Comparison of ENCODE assay signal across 8 cellular contexts in genomic region chr15:78618490-78618934, GRCh38.
A peak's percentile ranks its signal among the peaks of the same experiment; 100 is the strongest.
DNase-seq lines count a peak whose midpoint lies in the region; ATAC-seq and TF ChIP-seq lines count a peak whose summit lies in the region.

No MANE protein-coding gene starts in this region.

- H3K79me2 ChIP-seq in parathyroid adenoma = no peaks in the 10 kb centered on the region

- H2AFZ ChIP-seq in parathyroid adenoma = no peak overlapping the region

- DNase-seq in GDM1 (lab: John Stamatoyannopoulos, UW) (peak; percentile 50), NCI-H1092 treated with DMSO at 0.1 percent for 48 hours (lab: John Stamatoyannopoulos, UW) (peak; percentile 69), head of caudate nucleus (peak; percentile 69 to 98 (median 90)), tibial artery (peak; percentile 88 to 90)
- DNase-seq in activated naive CD4-positive, alpha-beta T cell treated with anti-CD3 and anti-CD28 coated beads, Interleukin-2, amount 50 U/mL, for 16 hours = peak; percentile 77

- no peak overlapping the region for H3K4me2 ChIP-seq in parathyroid adenoma (ENCODE audit: low read length)

- H3K27ac ChIP-seq in parathyroid adenoma (no peak overlapping the region), tibial artery (no peak overlapping the region)

- intact Hi-C loops in head of caudate nucleus (cut with DNase I) (loop anchor here (5.0 kb wide), 1 partner anchor 89 kb away; no protein-coding TSS in a partner anchor), tibial artery (cut with DNase I; ENCODE audit: low total_unique reads) (loop anchor here (5.0 kb wide), 2 partner anchors 134 to 564 kb away; no protein-coding TSS in a partner anchor)

- H3K9ac ChIP-seq in parathyroid adenoma = no peak overlapping the region

- ATAC-seq in SK-N-SH treated with all-trans-retinoic acid at 6 μM for 48 hours (peak; percentile 85), GM18867 (IDR thresholded peaks at IDR 0.05; ENCODE audit: unreplicated experiment) (no peak)

- TF ChIP-seq CTCF in parathyroid adenoma (IDR thresholded peaks at IDR 0.05) = peak; percentile 78
- TF ChIP-seq CTCF in tibial artery (IDR thresholded peaks at IDR 0.05) = peak; percentile 87 to 88

- no peaks in the 10 kb centered on the region for H3K36me3 ChIP-seq in parathyroid adenoma (ENCODE audit: control insufficient read depth, insufficient read depth, low read length)
- no peaks in the 10 kb centered on the region for H3K36me3 ChIP-seq in tibial artery

- H3K4me1 ChIP-seq in parathyroid adenoma (no peaks in the 10 kb centered on the region), tibial artery (peaks cover 0 to 24% (median 18%) of the 10 kb centered on the region in 4 donors)

- H3K9me3 ChIP-seq in parathyroid adenoma (ENCODE audit: control insufficient read depth, low read length) (no peaks in the 10 kb centered on the region), tibial artery (no peaks in the 10 kb centered on the region)

- H3K4me3 ChIP-seq in parathyroid adenoma (ENCODE audit: low read depth, low read length) = no peak overlapping the region
- no peak overlapping the region for H3K4me3 ChIP-seq in tibial artery

- peaks cover 6% of the 10 kb centered on the region for H3K27me3 ChIP-seq in parathyroid adenoma (ENCODE audit: control insufficient read depth, insufficient read depth, low read length)
- H3K27me3 ChIP-seq in tibial artery = peaks cover 0 to 50% of the 10 kb centered on the region in 2 donors

TF ChIP-seq in SK-N-SH treated with all-trans-retinoic acid at 6 μM for 48 hours, 23 proteins besides CTCF, POLR2A, EP300 and RAD21:
- TF ChIP-seq ISL1 (CRISPR knock-in tag; IDR thresholded peaks at IDR 0.05) (peak; percentile 87), GLIS3 (CRISPR knock-in tag; IDR thresholded peaks at IDR 0.05) (0 out of 2 replicates have a peak, but pooled peaks have one; percentile 46), SNAI2 (CRISPR knock-in tag; IDR thresholded peaks at IDR 0.05) (peak; percentile 24; the same call in 1 of the 2 replicates), ZC3H10 (CRISPR knock-in tag; IDR thresholded peaks at IDR 0.05) (no peak), ZNF565 (CRISPR knock-in tag; conservative IDR thresholded peaks at IDR 0.05; ENCODE audit: low read depth) (no peak), RARB (CRISPR knock-in tag; IDR thresholded peaks at IDR 0.05) (no peak), CSDC2 (CRISPR knock-in tag; IDR thresholded peaks at IDR 0.05) (no peak), TOX (CRISPR knock-in tag; IDR thresholded peaks at IDR 0.05; ENCODE audit: borderline replicate concordance) (no peak), OSR1 (CRISPR knock-in tag; IDR thresholded peaks at IDR 0.05) (no peak), ZFP3 (CRISPR knock-in tag; IDR thresholded peaks at IDR 0.05) (0 out of 2 replicates have a peak, but pooled peaks have one; percentile 69), ARNTL (CRISPR knock-in tag; IDR thresholded peaks at IDR 0.05; ENCODE audit: borderline replicate concordance, low read depth) (no peak), ZNF70 (CRISPR knock-in tag; IDR thresholded peaks at IDR 0.05) (no peak), BACH2 (CRISPR knock-in tag; IDR thresholded peaks at IDR 0.05; ENCODE audit: borderline replicate concordance) (no peak), ZNF8 (CRISPR knock-in tag; IDR thresholded peaks at IDR 0.05) (no peak), PPARA (CRISPR knock-in tag; IDR thresholded peaks at IDR 0.05; ENCODE audit: borderline replicate concordance) (no peak), TCF4 (CRISPR knock-in tag; IDR thresholded peaks at IDR 0.05; ENCODE audit: borderline replicate concordance) (peak; percentile 98), ESRRG (CRISPR knock-in tag; IDR thresholded peaks at IDR 0.05) (no peak), ZFP30 (CRISPR knock-in tag; IDR thresholded peaks at IDR 0.05) (no peak)
- TF ChIP-seq, protein P1, sequence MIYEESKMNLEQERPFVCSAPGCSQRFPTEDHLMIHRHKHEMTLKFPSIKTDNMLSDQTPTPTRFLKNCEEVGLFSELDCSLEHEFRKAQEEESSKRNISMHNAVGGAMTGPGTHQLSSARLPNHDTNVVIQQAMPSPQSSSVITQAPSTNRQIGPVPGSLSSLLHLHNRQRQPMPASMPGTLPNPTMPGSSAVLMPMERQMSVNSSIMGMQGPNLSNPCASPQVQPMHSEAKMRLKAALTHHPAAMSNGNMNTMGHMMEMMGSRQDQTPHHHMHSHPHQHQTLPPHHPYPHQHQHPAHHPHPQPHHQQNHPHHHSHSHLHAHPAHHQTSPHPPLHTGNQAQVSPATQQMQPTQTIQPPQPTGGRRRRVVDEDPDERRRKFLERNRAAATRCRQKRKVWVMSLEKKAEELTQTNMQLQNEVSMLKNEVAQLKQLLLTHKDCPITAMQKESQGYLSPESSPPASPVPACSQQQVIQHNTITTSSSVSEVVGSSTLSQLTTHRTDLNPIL (CRISPR knock-in tag; IDR thresholded peaks at IDR 0.05; ENCODE audit: low read depth) = peak; percentile 86; the same call in 1 of the 2 replicates
- TF ChIP-seq, protein P2, sequence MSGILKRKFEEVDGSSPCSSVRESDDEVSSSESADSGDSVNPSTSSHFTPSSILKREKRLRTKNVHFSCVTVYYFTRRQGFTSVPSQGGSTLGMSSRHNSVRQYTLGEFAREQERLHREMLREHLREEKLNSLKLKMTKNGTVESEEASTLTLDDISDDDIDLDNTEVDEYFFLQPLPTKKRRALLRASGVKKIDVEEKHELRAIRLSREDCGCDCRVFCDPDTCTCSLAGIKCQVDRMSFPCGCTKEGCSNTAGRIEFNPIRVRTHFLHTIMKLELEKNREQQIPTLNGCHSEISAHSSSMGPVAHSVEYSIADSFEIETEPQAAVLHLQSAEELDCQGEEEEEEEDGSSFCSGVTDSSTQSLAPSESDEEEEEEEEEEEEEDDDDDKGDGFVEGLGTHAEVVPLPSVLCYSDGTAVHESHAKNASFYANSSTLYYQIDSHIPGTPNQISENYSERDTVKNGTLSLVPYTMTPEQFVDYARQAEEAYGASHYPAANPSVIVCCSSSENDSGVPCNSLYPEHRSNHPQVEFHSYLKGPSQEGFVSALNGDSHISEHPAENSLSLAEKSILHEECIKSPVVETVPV (CRISPR knock-in tag; IDR thresholded peaks at IDR 0.05) = no peak
- TF ChIP-seq, protein P3, sequence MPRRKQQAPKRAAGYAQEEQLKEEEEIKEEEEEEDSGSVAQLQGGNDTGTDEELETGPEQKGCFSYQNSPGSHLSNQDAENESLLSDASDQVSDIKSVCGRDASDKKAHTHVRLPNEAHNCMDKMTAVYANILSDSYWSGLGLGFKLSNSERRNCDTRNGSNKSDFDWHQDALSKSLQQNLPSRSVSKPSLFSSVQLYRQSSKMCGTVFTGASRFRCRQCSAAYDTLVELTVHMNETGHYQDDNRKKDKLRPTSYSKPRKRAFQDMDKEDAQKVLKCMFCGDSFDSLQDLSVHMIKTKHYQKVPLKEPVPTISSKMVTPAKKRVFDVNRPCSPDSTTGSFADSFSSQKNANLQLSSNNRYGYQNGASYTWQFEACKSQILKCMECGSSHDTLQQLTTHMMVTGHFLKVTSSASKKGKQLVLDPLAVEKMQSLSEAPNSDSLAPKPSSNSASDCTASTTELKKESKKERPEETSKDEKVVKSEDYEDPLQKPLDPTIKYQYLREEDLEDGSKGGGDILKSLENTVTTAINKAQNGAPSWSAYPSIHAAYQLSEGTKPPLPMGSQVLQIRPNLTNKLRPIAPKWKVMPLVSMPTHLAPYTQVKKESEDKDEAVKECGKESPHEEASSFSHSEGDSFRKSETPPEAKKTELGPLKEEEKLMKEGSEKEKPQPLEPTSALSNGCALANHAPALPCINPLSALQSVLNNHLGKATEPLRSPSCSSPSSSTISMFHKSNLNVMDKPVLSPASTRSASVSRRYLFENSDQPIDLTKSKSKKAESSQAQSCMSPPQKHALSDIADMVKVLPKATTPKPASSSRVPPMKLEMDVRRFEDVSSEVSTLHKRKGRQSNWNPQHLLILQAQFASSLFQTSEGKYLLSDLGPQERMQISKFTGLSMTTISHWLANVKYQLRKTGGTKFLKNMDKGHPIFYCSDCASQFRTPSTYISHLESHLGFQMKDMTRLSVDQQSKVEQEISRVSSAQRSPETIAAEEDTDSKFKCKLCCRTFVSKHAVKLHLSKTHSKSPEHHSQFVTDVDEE (CRISPR knock-in tag; IDR thresholded peaks at IDR 0.05) = peak; percentile 94
- TF ChIP-seq, protein P4, sequence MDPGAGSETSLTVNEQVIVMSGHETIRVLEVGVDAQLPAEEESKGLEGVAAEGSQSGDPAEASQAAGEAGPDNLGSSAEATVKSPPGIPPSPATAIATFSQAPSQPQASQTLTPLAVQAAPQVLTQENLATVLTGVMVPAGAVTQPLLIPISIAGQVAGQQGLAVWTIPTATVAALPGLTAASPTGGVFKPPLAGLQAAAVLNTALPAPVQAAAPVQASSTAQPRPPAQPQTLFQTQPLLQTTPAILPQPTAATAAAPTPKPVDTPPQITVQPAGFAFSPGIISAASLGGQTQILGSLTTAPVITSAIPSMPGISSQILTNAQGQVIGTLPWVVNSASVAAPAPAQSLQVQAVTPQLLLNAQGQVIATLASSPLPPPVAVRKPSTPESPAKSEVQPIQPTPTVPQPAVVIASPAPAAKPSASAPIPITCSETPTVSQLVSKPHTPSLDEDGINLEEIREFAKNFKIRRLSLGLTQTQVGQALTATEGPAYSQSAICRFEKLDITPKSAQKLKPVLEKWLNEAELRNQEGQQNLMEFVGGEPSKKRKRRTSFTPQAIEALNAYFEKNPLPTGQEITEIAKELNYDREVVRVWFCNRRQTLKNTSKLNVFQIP (CRISPR knock-in tag; IDR thresholded peaks at IDR 0.05; ENCODE audit: borderline replicate concordance, low read depth) = 0 out of 2 replicates have a peak, but pooled peaks have one; percentile 21
